9 cellular contexts compared by ENCODE assay signal in the genomic region with DNA sequence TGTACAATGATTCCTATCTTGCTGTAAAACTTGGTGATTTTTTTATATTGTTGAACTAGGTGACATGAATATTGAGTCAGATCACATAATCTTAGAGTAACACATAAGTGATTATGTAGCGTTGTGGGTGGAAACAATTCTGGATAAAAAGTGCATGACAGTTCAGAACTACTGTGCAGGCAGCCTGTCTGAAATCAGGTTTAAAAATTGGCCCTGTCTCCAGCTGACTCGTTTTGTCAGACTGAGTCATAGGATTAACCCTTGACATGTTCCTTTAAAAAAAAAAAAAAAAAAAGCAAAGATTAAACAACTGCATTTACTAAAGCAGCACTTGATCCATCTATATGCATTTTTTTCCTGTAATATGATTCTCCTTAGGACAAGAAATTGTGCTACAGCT.
A peak's percentile ranks its signal among the peaks of the same experiment; 100 is the strongest.
DNase-seq lines count a peak whose midpoint lies in the region; ATAC-seq and TF ChIP-seq lines count a peak whose summit lies in the region.
"Had no signal": no experiment of that assay in that cellular context is flagged by ENCODE, and none has a peak within 500 bp of the region (broad histone marks: within the 10 kb centered on the region; RNA-seq: fewer than 3 reads in every experiment).

No MANE protein-coding gene starts in this region.

- TF ChIP-seq CTCF in heart right ventricle (IDR thresholded peaks at IDR 0.05) = no peak
- TF ChIP-seq CTCF in thoracic aorta (IDR thresholded peaks at IDR 0.05) = no peak

- no peak overlapping the region for H3K4me3 Mint-ChIP-seq in activated naive CD8-positive, alpha-beta T cell treated with anti-CD3 and anti-CD28 coated beads, Interleukin-2, amount 50 U/mL, for 24 hours
- H3K4me3 Mint-ChIP-seq in activated naive CD8-positive, alpha-beta T cell treated with anti-CD3 and anti-CD28 coated beads for 36 hours = no peak overlapping the region
- H3K4me3 Mint-ChIP-seq: activated T-cell treated with anti-CD3 and anti-CD28 coated beads, Interleukin-2, amount 50 U/mL, for 24 hours had no signal

- no peaks in the 10 kb centered on the region for H3K27me3 ChIP-seq in heart right ventricle
- H3K27me3 ChIP-seq in thoracic aorta (replicated peaks; ENCODE audit: insufficient read depth) = no peaks in the 10 kb centered on the region
- no peaks in the 10 kb centered on the region for H3K27me3 ChIP-seq in H7 (ENCODE audit: control insufficient read depth, insufficient read depth, low read length)

- DNase-seq in activated naive CD8-positive, alpha-beta T cell treated with anti-CD3 and anti-CD28 coated beads, Interleukin-2, amount 50 U/mL, for 24 hours = no peak
- no peak for DNase-seq in activated naive CD8-positive, alpha-beta T cell treated with anti-CD3 and anti-CD28 coated beads for 36 hours
- DNase-seq in heart right ventricle (no peak), thoracic aorta (ENCODE audit: low spot score) (no peak), H7 (no peak)
- no peak for DNase-seq in activated effector memory CD4-positive, alpha-beta T cell treated with Interleukin-2 at 50 U/mL for 16 hours
- DNase-seq: activated T-cell treated with anti-CD3 and anti-CD28 coated beads, Interleukin-2, amount 50 U/mL, for 24 hours had no signal

- H3K4me3 ChIP-seq in heart right ventricle (no peak overlapping the region), thoracic aorta (peak overlapping the region; percentile 5), H7 (ENCODE audit: insufficient read depth, low read depth, low read length) (no peak overlapping the region)

- H3K9me3 Mint-ChIP-seq in activated naive CD8-positive, alpha-beta T cell treated with anti-CD3 and anti-CD28 coated beads, Interleukin-2, amount 50 U/mL, for 24 hours = no peaks in the 10 kb centered on the region
- H3K9me3 Mint-ChIP-seq in activated naive CD8-positive, alpha-beta T cell treated with anti-CD3 and anti-CD28 coated beads for 36 hours = no peaks in the 10 kb centered on the region
- H3K9me3 Mint-ChIP-seq: activated T-cell treated with anti-CD3 and anti-CD28 coated beads, Interleukin-2, amount 50 U/mL, for 24 hours had no signal

- intact Hi-C loops in heart right ventricle (cut with DNase I) = loop anchor here in 9 of 10 donors (5.0 to 10.0 kb wide), 8 partner anchors 69 to 721 kb away; a partner anchor contains a TSS

- H3K4me1 ChIP-seq in heart right ventricle (peaks cover 0 to 77% (median 41%) of the 10 kb centered on the region in 9 donors), thoracic aorta (ENCODE audit: control insufficient read depth in 1 of 2, low read depth in 2 of 2) (peaks cover 22 to 49% of the 10 kb centered on the region in 2 donors)

- H3K4me1 Mint-ChIP-seq in activated naive CD8-positive, alpha-beta T cell treated with anti-CD3 and anti-CD28 coated beads, Interleukin-2, amount 50 U/mL, for 24 hours = peaks cover 24% of the 10 kb centered on the region
- peaks cover 29% of the 10 kb centered on the region for H3K4me1 Mint-ChIP-seq in activated naive CD8-positive, alpha-beta T cell treated with anti-CD3 and anti-CD28 coated beads for 36 hours

- H3K27ac Mint-ChIP-seq in activated naive CD8-positive, alpha-beta T cell treated with anti-CD3 and anti-CD28 coated beads, Interleukin-2, amount 50 U/mL, for 24 hours = no peak overlapping the region
- no peak overlapping the region for H3K27ac Mint-ChIP-seq in activated naive CD8-positive, alpha-beta T cell treated with anti-CD3 and anti-CD28 coated beads for 36 hours
- H3K27ac Mint-ChIP-seq: activated T-cell treated with anti-CD3 and anti-CD28 coated beads, Interleukin-2, amount 50 U/mL, for 24 hours had no signal

- H3K27ac ChIP-seq in heart right ventricle (peak overlapping the region in 6 of 10 donors; percentile 10 to 42 (median 26)), thoracic aorta (peak overlapping the region in 1 of 2 donors; percentile 46)

- no peaks in the 10 kb centered on the region for H3K36me3 Mint-ChIP-seq in activated naive CD8-positive, alpha-beta T cell treated with anti-CD3 and anti-CD28 coated beads, Interleukin-2, amount 50 U/mL, for 24 hours (ENCODE audit: low read depth)
- H3K36me3 Mint-ChIP-seq in activated naive CD8-positive, alpha-beta T cell treated with anti-CD3 and anti-CD28 coated beads for 36 hours = no peaks in the 10 kb centered on the region

- WGBS in heart right ventricle, 2 donors = 22 to 25% methylated on average over 2 of the region's 2 CpGs

- peak; percentile 80 for ATAC-seq in activated naive CD8-positive, alpha-beta T cell treated with anti-CD3 and anti-CD28 coated beads, Interleukin-2, amount 50 U/mL, for 24 hours
- ATAC-seq in SK-N-SH treated with all-trans-retinoic acid at 6 μM for 48 hours (peak; percentile 17), heart right ventricle (peak in 6 of 8 donors; percentile 46 to 83 (median 53)), thoracic aorta (ENCODE audit: insufficient number of reproducible peaks, low FRiP score, low read depth) (no peak), GM21717 (IDR thresholded peaks at IDR 0.05; ENCODE audit: unreplicated experiment) (no peak)

- no peaks in the 10 kb centered on the region for H3K36me3 ChIP-seq in heart right ventricle
- no peaks in the 10 kb centered on the region for H3K36me3 ChIP-seq in thoracic aorta
- H3K36me3 ChIP-seq in H7 (replicated peaks; ENCODE audit: control insufficient read depth, insufficient read depth, low read length) = no peaks in the 10 kb centered on the region

- H3K27me3 Mint-ChIP-seq in activated naive CD8-positive, alpha-beta T cell treated with anti-CD3 and anti-CD28 coated beads, Interleukin-2, amount 50 U/mL, for 24 hours = no peaks in the 10 kb centered on the region
- H3K27me3 Mint-ChIP-seq in activated naive CD8-positive, alpha-beta T cell treated with anti-CD3 and anti-CD28 coated beads for 36 hours = no peaks in the 10 kb centered on the region
- H3K27me3 Mint-ChIP-seq: activated T-cell treated with anti-CD3 and anti-CD28 coated beads, Interleukin-2, amount 50 U/mL, for 24 hours had no signal

- H3K9me3 ChIP-seq in heart right ventricle (no peaks in the 10 kb centered on the region), thoracic aorta (no peaks in the 10 kb centered on the region)

TF ChIP-seq in SK-N-SH treated with all-trans-retinoic acid at 6 μM for 48 hours, 23 proteins besides CTCF, POLR2A, EP300 and RAD21:
- TF ChIP-seq ARNTL (CRISPR knock-in tag; IDR thresholded peaks at IDR 0.05; ENCODE audit: borderline replicate concordance, low read depth) (no peak), PPARA (CRISPR knock-in tag; IDR thresholded peaks at IDR 0.05; ENCODE audit: borderline replicate concordance) (no peak), ZFP30 (CRISPR knock-in tag; IDR thresholded peaks at IDR 0.05) (no peak), ZC3H10 (CRISPR knock-in tag; IDR thresholded peaks at IDR 0.05) (no peak), SNAI2 (CRISPR knock-in tag; IDR thresholded peaks at IDR 0.05) (no peak)
- TF ChIP-seq, protein P1, sequence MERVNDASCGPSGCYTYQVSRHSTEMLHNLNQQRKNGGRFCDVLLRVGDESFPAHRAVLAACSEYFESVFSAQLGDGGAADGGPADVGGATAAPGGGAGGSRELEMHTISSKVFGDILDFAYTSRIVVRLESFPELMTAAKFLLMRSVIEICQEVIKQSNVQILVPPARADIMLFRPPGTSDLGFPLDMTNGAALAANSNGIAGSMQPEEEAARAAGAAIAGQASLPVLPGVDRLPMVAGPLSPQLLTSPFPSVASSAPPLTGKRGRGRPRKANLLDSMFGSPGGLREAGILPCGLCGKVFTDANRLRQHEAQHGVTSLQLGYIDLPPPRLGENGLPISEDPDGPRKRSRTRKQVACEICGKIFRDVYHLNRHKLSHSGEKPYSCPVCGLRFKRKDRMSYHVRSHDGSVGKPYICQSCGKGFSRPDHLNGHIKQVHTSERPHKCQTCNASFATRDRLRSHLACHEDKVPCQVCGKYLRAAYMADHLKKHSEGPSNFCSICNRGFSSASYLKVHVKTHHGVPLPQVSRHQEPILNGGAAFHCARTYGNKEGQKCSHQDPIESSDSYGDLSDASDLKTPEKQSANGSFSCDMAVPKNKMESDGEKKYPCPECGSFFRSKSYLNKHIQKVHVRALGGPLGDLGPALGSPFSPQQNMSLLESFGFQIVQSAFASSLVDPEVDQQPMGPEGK (CRISPR knock-in tag; IDR thresholded peaks at IDR 0.05; ENCODE audit: borderline replicate concordance) = no peak

Comparison
In these comparisons a context has a peak if more than half of its experiments do, and no peak if none do; other contexts are left out.
1. ATAC-seq: peak in activated naive CD8-positive, alpha-beta T cell treated with anti-CD3 and anti-CD28 coated beads, Interleukin-2, amount 50 U/mL, for 24 hours (single experiment), SK-N-SH treated with all-trans-retinoic acid at 6 μM for 48 hours (single experiment) and heart right ventricle (6 of 8); none in thoracic aorta (single experiment) and GM21717 (single experiment).